In genomic region chr2:190318931-190319556, GRCh38 we compare ENCODE assay signal across 8 cellular contexts. TPM values are rescaled to one million over a fixed set of nuclear protein-coding genes. Genes with fewer than 3 reads are reported as not detected.
DNase-seq lines count a peak whose midpoint lies in the region; ATAC-seq and TF ChIP-seq lines count a peak whose summit lies in the region.

No MANE protein-coding gene starts in this region.

- H3K14ac ChIP-seq in neuronal stem cell (ENCODE audit: low read length), result no peak overlapping the region

- peaks cover 4% of the 10 kb centered on the region for H3K79me1 ChIP-seq in neuronal stem cell (ENCODE audit: low read depth, low read length)

- H3K36me3 Mint-ChIP-seq in activated CD4-positive, alpha-beta T cell treated with anti-CD3 and anti-CD28 coated beads, Interleukin-2, amount 10 ng/mL, durations not matched to agents 24 days and 14 days (ENCODE audit: low read depth), result peaks cover 5% of the 10 kb centered on the region

- H3K27me3 Mint-ChIP-seq in activated CD4-positive, alpha-beta T cell treated with anti-CD3 and anti-CD28 coated beads, Interleukin-2, amount 10 ng/mL, durations not matched to agents 24 days and 14 days, result no peaks in the 10 kb centered on the region

- H4K91ac ChIP-seq in neuronal stem cell (ENCODE audit: low read depth, low read length, poor library complexity), result no peak overlapping the region

- intact Hi-C loops in activated CD4-positive, alpha-beta T cell treated with anti-CD3 and anti-CD28 coated beads, Interleukin-2, amount 10 ng/mL, durations not matched to agents 24 days and 14 days (cut with micrococcal nuclease), result loop anchor here (1.0 to 10.0 kb wide), 4 partner anchors 86 to 874 kb away; partner anchors contain the start of genes ASNSD1, ORMDL1, PMS1 and WDR75

- H3K4me2 ChIP-seq in DND-41 (ENCODE audit: insufficient read depth, low read length) (peak overlapping the region; percentile 96), neuronal stem cell (ENCODE audit: insufficient read depth, low read length, poor library complexity, severe bottlenecking) (peak overlapping the region; percentile 59)

- H3K27me3 ChIP-seq in DND-41 (ENCODE audit: insufficient read depth, low read length, poor library complexity), result no peaks in the 10 kb centered on the region
- no peaks in the 10 kb centered on the region for H3K27me3 ChIP-seq in neuronal stem cell (ENCODE audit: control insufficient read depth in 3 of 3, insufficient read depth in 3 of 3, low read depth in 1 of 3, low read length in 3 of 3)

- peak overlapping the region; percentile 61 to 91 for H3K4me3 ChIP-seq in DND-41 (ENCODE audit: low read depth in 1 of 2, low read length in 2 of 2)
- H3K4me3 ChIP-seq in fibroblast of pulmonary artery (replicated peaks; ENCODE audit: low read depth, low read length), result peak overlapping the region; percentile 73
- H3K4me3 ChIP-seq in neuronal stem cell (ENCODE audit: low read length in 2 of 2), result peak overlapping the region; percentile 76 to 90

- H2AFZ ChIP-seq in DND-41 (ENCODE audit: low read depth, low read length) (peak overlapping the region; percentile 85), neuronal stem cell (ENCODE audit: low read length) (peak overlapping the region; percentile 90)

- DNase-seq in DND-41 (peak; percentile 46), GM20000 (ENCODE audit: low spot score) (peak; percentile 8), fibroblast of pulmonary artery (ENCODE audit: low read depth) (no peak), neuronal stem cell (ENCODE audit: low spot score) (no peak), DMS79 (lab: John Stamatoyannopoulos, UW) (no peak), NCI-H774 (lab: John Stamatoyannopoulos, UW) (no peak)
- DNase-seq in activated CD4-positive, alpha-beta T cell treated with anti-CD3 and anti-CD28 coated beads, Interleukin-2, amount 10 ng/mL, durations not matched to agents 24 days and 14 days, result peak; percentile 78

- H3K9me3 ChIP-seq in DND-41 (ENCODE audit: insufficient read depth, low read length, severe bottlenecking) (no peaks in the 10 kb centered on the region), neuronal stem cell (replicated peaks in 1 of 2; ENCODE audit: control insufficient read depth in 2 of 2, insufficient read depth in 1 of 2, low read depth in 1 of 2, low read length in 2 of 2) (no peaks in the 10 kb centered on the region)

- no peak for TF ChIP-seq CTCF in DND-41 (IDR thresholded peaks at IDR 0.05; ENCODE audit: borderline replicate concordance, extremely low read depth, low read length, poor library complexity, severe bottlenecking)
- no peak for TF ChIP-seq CTCF in GM20000 (IDR thresholded peaks at IDR 0.05; ENCODE audit: extremely low read depth, missing control alignments)
- no peak for TF ChIP-seq CTCF in fibroblast of pulmonary artery (IDR thresholded peaks at IDR 0.05; ENCODE audit: low read length, missing control alignments)

- peak; percentile 51 for ATAC-seq in DND-41 (ENCODE audit: insufficient read depth, low read depth)
- ATAC-seq in HG03558 (IDR thresholded peaks at IDR 0.05; ENCODE audit: extremely low read depth, unreplicated experiment), result peak; percentile 6

- H3K36me3 ChIP-seq in DND-41 (ENCODE audit: insufficient read depth, low read length) (no peaks in the 10 kb centered on the region), neuronal stem cell (replicated peaks in 1 of 2; ENCODE audit: control insufficient read depth in 2 of 2, insufficient read depth in 2 of 2, low read length in 2 of 2) (peaks cover 0 to 8% of the 10 kb centered on the region in 2 donors)

- peaks cover 35% of the 10 kb centered on the region for H3K4me1 Mint-ChIP-seq in activated CD4-positive, alpha-beta T cell treated with anti-CD3 and anti-CD28 coated beads, Interleukin-2, amount 10 ng/mL, durations not matched to agents 24 days and 14 days

- H4K8ac ChIP-seq in neuronal stem cell (ENCODE audit: low read depth, low read length), result no peak overlapping the region

- no peak overlapping the region for H2AK5ac ChIP-seq in neuronal stem cell (ENCODE audit: low read depth, low read length)

- H3K18ac ChIP-seq in neuronal stem cell (ENCODE audit: low read length), result no peak overlapping the region

- H3K27ac Mint-ChIP-seq in activated CD4-positive, alpha-beta T cell treated with anti-CD3 and anti-CD28 coated beads, Interleukin-2, amount 10 ng/mL, durations not matched to agents 24 days and 14 days, result peak overlapping the region; percentile 85

- peaks cover 51% of the 10 kb centered on the region for H3K4me1 ChIP-seq in DND-41 (ENCODE audit: insufficient read depth, low read length)
- H3K4me1 ChIP-seq in neuronal stem cell (ENCODE audit: control insufficient read depth in 2 of 2, insufficient read depth in 1 of 2, low read depth in 1 of 2, low read length in 2 of 2), result peaks cover 4% of the 10 kb centered on the region in 2 donors

- peaks cover 52% of the 10 kb centered on the region for H3K79me2 ChIP-seq in DND-41 (ENCODE audit: insufficient read depth, low read length)

- H4K20me1 ChIP-seq in DND-41 (ENCODE audit: insufficient read depth, low read length), result no peaks in the 10 kb centered on the region

- no peak overlapping the region for H3K23ac ChIP-seq in neuronal stem cell (ENCODE audit: low read depth, low read length, poor library complexity)

- peak overlapping the region; percentile 95 for H3K4me3 Mint-ChIP-seq in activated CD4-positive, alpha-beta T cell treated with anti-CD3 and anti-CD28 coated beads, Interleukin-2, amount 10 ng/mL, durations not matched to agents 24 days and 14 days

- no CpG with 5 or more reads among the region's 13 CpGs for whole genome bisulfite sequencing in neuronal stem cell (ENCODE audit: extremely low coverage in 2 of 2, insufficient read length in 2 of 2, insufficient replicate concordance in 1 of 2), 2 donors

- no peak overlapping the region for H3K4ac ChIP-seq in neuronal stem cell (ENCODE audit: low read length)

- H3K27ac ChIP-seq in DND-41 (ENCODE audit: low read length) (peak overlapping the region; percentile 78), neuronal stem cell (replicated peaks; ENCODE audit: low read length) (peak overlapping the region; percentile 64)

- no peaks in the 10 kb centered on the region for H3K9me3 Mint-ChIP-seq in activated CD4-positive, alpha-beta T cell treated with anti-CD3 and anti-CD28 coated beads, Interleukin-2, amount 10 ng/mL, durations not matched to agents 24 days and 14 days

- H2BK12ac ChIP-seq in neuronal stem cell (ENCODE audit: low read length), result no peak overlapping the region

- no peak overlapping the region for H2BK120ac ChIP-seq in neuronal stem cell (ENCODE audit: low read depth, low read length)

- H2BK15ac ChIP-seq in neuronal stem cell (ENCODE audit: low read length), result no peak overlapping the region

- peak overlapping the region; percentile 59 for H3K9ac ChIP-seq in DND-41 (ENCODE audit: low read depth, low read length)
- no peak overlapping the region for H3K9ac ChIP-seq in neuronal stem cell (ENCODE audit: low read depth, low read length, poor library complexity)

- H2BK5ac ChIP-seq in neuronal stem cell (ENCODE audit: low read length), result no peak overlapping the region

RNA-seq across cellular contexts. Expression of gene HIBCH, which starts 0.6 kb away (rescaled TPM):
- 26.7 and 29.1 TPM in 2 replicates for total RNA-seq in activated CD4-positive, alpha-beta T cell treated with anti-CD3 and anti-CD28 coated beads, Interleukin-2, amount 10 ng/mL, durations not matched to agents 24 days and 14 days
- 36.0 TPM for polyA plus RNA-seq in neuronal stem cell (2013, experiment 1 of 2)
- 37.8 TPM for polyA plus RNA-seq in neuronal stem cell (2013, experiment 2 of 2)

RNA-seq across cellular contexts. Expression of gene INPP1, which starts 24.3 kb away (rescaled TPM):
- total RNA-seq in activated CD4-positive, alpha-beta T cell treated with anti-CD3 and anti-CD28 coated beads, Interleukin-2, amount 10 ng/mL, durations not matched to agents 24 days and 14 days, result 9.2 and 10.3 TPM in 2 replicates
- polyA plus RNA-seq in neuronal stem cell (2013, experiment 1 of 2), result 3.9 TPM
- 3.7 TPM for polyA plus RNA-seq in neuronal stem cell (2013, experiment 2 of 2)

Comparison
In these comparisons a context has a peak if more than half of its experiments do, and no peak if none do; other contexts are left out.
1. DNase-seq: peak in DND-41 (single experiment), GM20000 (single experiment) and activated CD4-positive, alpha-beta T cell treated with anti-CD3 and anti-CD28 coated beads, Interleukin-2, amount 10 ng/mL, durations not matched to agents 24 days and 14 days (single experiment); none in fibroblast of pulmonary artery (single experiment), neuronal stem cell (single experiment), DMS79 (single experiment) and NCI-H774 (single experiment).
2. Peak in every context shown above with its lines, with median percentiles within 50 percentile points of each other: H3K4me3 ChIP-seq.